21 cellular contexts compared by ENCODE assay signal in genomic region chr5:168468836-168469235, GRCh38. TPM values are rescaled to one million over a fixed set of nuclear protein-coding genes. Genes with fewer than 3 reads are reported as not detected.
DNase-seq lines count a peak whose midpoint lies in the region; ATAC-seq and TF ChIP-seq lines count a peak whose summit lies in the region.
"Had no signal": no experiment of that assay in that cellular context is flagged by ENCODE, and none has a peak within 500 bp of the region (broad histone marks: within the 10 kb centered on the region; RNA-seq: fewer than 3 reads in every experiment).

No MANE protein-coding gene starts in this region.

- CTCF ChIA-PET in AG04449 (lab: Yijun Ruan, JAX) = interaction anchor here (1.2 to 2.0 kb wide), 5 partner anchors 11 to 199 kb away, joined by 3 to 8 read pairs (median 5); no protein-coding TSS in a partner anchor

- DNase-seq in AG04449 (ENCODE audit: low read depth, low spot score) (peak; percentile 42), HCEC 1CT (peak; percentile 69), astrocyte of the hippocampus (ENCODE audit: low read depth, low spot score) (peak; percentile 83), kidney tubule cell (ENCODE audit: low spot score) (peak; percentile 73), pons (ENCODE audit: low spot score) (no peak), cerebellum (ENCODE audit: low spot score) (no peak)
- no peak for DNase-seq in activated CD4-positive, alpha-beta T cell treated with anti-CD3 and anti-CD28 coated beads for 4 hours
- DNase-seq: activated naive CD8-positive, alpha-beta T cell treated with anti-CD3 and anti-CD28 coated beads, Interleukin-2, amount 10 ng/mL, durations not matched to agents 7 days and 5 days; AML-193; Kasumi-1; left cardiac atrium; NCI-H1417 treated with DMSO at 0.1 percent for 48 hours; NCI-H2171; NCI-H69; stimulated activated naive CD8-positive, alpha-beta T cell treated with anti-CD3 and anti-CD28 coated beads, Interleukin-15, Interleukin-2, amounts not matched to agents 100 U/mL and 50 U/mL, for 24 hours; T-helper 2 cell; upper lobe of left lung had no signal

- ATAC-seq in activated CD4-positive, CD25-positive, alpha-beta regulatory T cell treated with anti-CD3 and anti-CD28 coated beads, Interleukin-2, amount 50 U/mL, for 24 hours = no peak
- ATAC-seq: left cardiac atrium; stimulated activated naive CD8-positive, alpha-beta T cell treated with anti-CD3 and anti-CD28 coated beads, Interleukin-15, Interleukin-2, amounts not matched to agents 100 U/mL and 50 U/mL, for 24 hours had no signal

- POLR2A ChIA-PET in AG04449 (lab: Yijun Ruan, JAX) = interaction anchor here (0.7 kb wide), 1 partner anchor 54 kb away, joined by 3 read pairs; no protein-coding TSS in a partner anchor

- H3K4me3 ChIP-seq in AG04449 (ENCODE audit: low read depth, low read length) = no peak overlapping the region
- H3K4me3 ChIP-seq: esophagus muscularis mucosa, HAP-1, neural progenitor cell, upper lobe of left lung had no signal

- no peak for TF ChIP-seq CTCF in AG04449 (IDR thresholded peaks at IDR 0.05; ENCODE audit: insufficient read depth, low read length, missing control alignments)

RNA-seq across cellular contexts. Expression of gene RARS1, which starts 17.4 kb away (rescaled TPM):
- 93.4 TPM for total RNA-seq in cerebellum

Comparison
In these comparisons a context has a peak if more than half of its experiments do, and no peak if none do; other contexts are left out.
1. DNase-seq: peak in AG04449 (single experiment), HCEC 1CT (single experiment), astrocyte of the hippocampus (single experiment) and kidney tubule cell (single experiment); none in pons (single experiment), activated CD4-positive, alpha-beta T cell treated with anti-CD3 and anti-CD28 coated beads for 4 hours (0 of 2) and cerebellum (single experiment).